8 cellular contexts compared by ENCODE assay signal in the genomic region with DNA sequence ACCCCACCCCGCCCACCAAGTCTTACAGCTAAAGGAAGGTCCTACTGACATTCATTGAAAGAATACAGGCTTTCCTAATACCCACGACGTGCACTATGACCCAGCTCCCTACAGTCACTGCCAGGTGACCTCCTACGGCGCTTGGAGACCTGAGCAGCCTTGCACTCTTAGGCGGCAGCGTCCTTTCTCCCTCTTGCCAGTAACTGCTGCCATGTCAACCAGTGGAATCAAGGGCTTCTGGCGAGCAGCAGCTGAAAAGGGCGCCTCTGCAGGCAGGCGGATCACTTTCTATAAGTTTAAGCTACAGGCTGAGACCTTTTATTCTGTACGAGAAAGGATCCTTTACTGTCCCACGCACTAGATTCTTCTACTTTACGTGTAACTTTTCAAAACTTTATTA. TPM values are rescaled to one million over a fixed set of nuclear protein-coding genes. Genes with fewer than 3 reads are reported as not detected.
DNase-seq lines count a peak whose midpoint lies in the region; ATAC-seq and TF ChIP-seq lines count a peak whose summit lies in the region.

No MANE protein-coding gene starts in this region.

- H3K4me1 ChIP-seq in HUES64 (ENCODE audit: insufficient read depth, low read length), result no peaks in the 10 kb centered on the region
- peaks cover 0 to 56% (median 27%) of the 10 kb centered on the region in 12 donors for H3K4me1 ChIP-seq in heart left ventricle
- H3K4me1 ChIP-seq in prostate gland (replicated peaks), result no peaks in the 10 kb centered on the region

- H3K9ac ChIP-seq in HUES64 (ENCODE audit: low read depth, low read length), result no peak overlapping the region

- WGBS in HUES64, result 52% methylated on average over 13 of the region's 13 CpGs
- 27 to 39% (median 32%) methylated on average over 13 of the region's 13 CpGs for WGBS in heart left ventricle, 4 donors
- 39% methylated on average over 13 of the region's 13 CpGs for WGBS in prostate gland

- no peak overlapping the region for H3K27ac ChIP-seq in HUES64 (ENCODE audit: low read depth, low read length)
- H3K27ac ChIP-seq in heart left ventricle, result peak overlapping the region; percentile 81 to 97 (median 92)
- H3K27ac ChIP-seq in prostate gland, result peak overlapping the region in 1 of 2 donors; percentile 69

- ATAC-seq in heart left ventricle, result no peak
- no peak for ATAC-seq in GM21737 (IDR thresholded peaks at IDR 0.05; ENCODE audit: unreplicated experiment)

- peaks cover 60% of the 10 kb centered on the region for H3K27me3 ChIP-seq in HUES64 (ENCODE audit: insufficient read depth, low read length)
- no peaks in the 10 kb centered on the region for H3K27me3 ChIP-seq in heart left ventricle
- H3K27me3 ChIP-seq in prostate gland (replicated peaks; ENCODE audit: insufficient read depth), result peaks cover 3% of the 10 kb centered on the region

- peak; percentile 35 for DNase-seq in DMS153 treated with DMSO at 0.1 percent for 48 hours (lab: John Stamatoyannopoulos, UW; ENCODE audit: unreplicated experiment)
- peak; percentile 29 to 34 for DNase-seq in activated T-cell treated with anti-CD3 and anti-CD28 coated beads, Interleukin-2, amount 50 U/mL, for 48 hours
- peak in 4 of 5 donors; percentile 31 to 50 (median 42) for DNase-seq in heart left ventricle
- no peak for DNase-seq in prostate gland (ENCODE audit: low spot score)
- DNase-seq in 8988T, result no peak
- no peak for DNase-seq in NCI-H774 (lab: John Stamatoyannopoulos, UW)

- intact Hi-C loops in heart left ventricle (cut with DNase I), result loop anchor here in 4 of 10 donors (2.0 to 10.0 kb wide), 4 partner anchors 61 to 659 kb away; no protein-coding TSS in a partner anchor
- intact Hi-C loops in prostate gland (cut with DNase I), result no loop called here

- H3K9me3 ChIP-seq in HUES64 (ENCODE audit: insufficient read depth, low read depth, low read length) (no peaks in the 10 kb centered on the region), heart left ventricle (no peaks in the 10 kb centered on the region), prostate gland (no peaks in the 10 kb centered on the region)

- TF ChIP-seq POLR2A in heart left ventricle (IDR thresholded peaks at IDR 0.05) (no peak), prostate gland (IDR thresholded peaks at IDR 0.05) (no peak)

- no peaks in the 10 kb centered on the region for H3K36me3 ChIP-seq in HUES64 (ENCODE audit: insufficient read depth, low read length)
- no peaks in the 10 kb centered on the region for H3K36me3 ChIP-seq in heart left ventricle
- H3K36me3 ChIP-seq in prostate gland, result no peaks in the 10 kb centered on the region

- TF ChIP-seq CTCF in heart left ventricle (IDR thresholded peaks at IDR 0.05), result peak in 5 of 12 donors; percentile 15 to 50 (median 35)
- TF ChIP-seq CTCF in prostate gland (IDR thresholded peaks at IDR 0.05), result no peak

- H3K4me3 ChIP-seq in HUES64 (ENCODE audit: low read length), result peak overlapping the region; percentile 26; the same call in 1 of the 2 replicates
- peak overlapping the region; percentile 62 to 96 (median 76) for H3K4me3 ChIP-seq in heart left ventricle
- H3K4me3 ChIP-seq in prostate gland, result peak overlapping the region; percentile 53 to 54

RNA-seq across cellular contexts. Expression of a gene that starts 2.0 kb away (rescaled TPM):
- 4.3 TPM for polyA plus RNA-seq in HUES64 (2013, experiment 1 of 2)
- polyA plus RNA-seq in HUES64 (2013, experiment 2 of 2), result 4.4 TPM
- total RNA-seq in heart left ventricle, result 10 to 100 TPM; 29.5 to 84.4 (median 44.1) TPM
- polyA plus RNA-seq in heart left ventricle, result 10 to 100 TPM; 10.1 to 21.7 TPM
- 100 to 1,000 TPM in 1 of 2 donors, 10 to 100 TPM in 1; 21.5 to 111 TPM for total RNA-seq in prostate gland

Comparison
In these comparisons a context has a peak if more than half of its experiments do, and no peak if none do; other contexts are left out.
1. DNase-seq: peak in DMS153 treated with DMSO at 0.1 percent for 48 hours (single experiment), activated T-cell treated with anti-CD3 and anti-CD28 coated beads, Interleukin-2, amount 50 U/mL, for 48 hours (2 of 2) and heart left ventricle (4 of 5); none in prostate gland (single experiment), 8988T (single experiment) and NCI-H774 (single experiment).
2. H3K4me3 ChIP-seq: peak in every context shown above with its lines; median percentile 76 in heart left ventricle; 54 in prostate gland; 26 in HUES64.